Comparison of ENCODE assay signal across 13 cellular contexts in the genomic region with DNA sequence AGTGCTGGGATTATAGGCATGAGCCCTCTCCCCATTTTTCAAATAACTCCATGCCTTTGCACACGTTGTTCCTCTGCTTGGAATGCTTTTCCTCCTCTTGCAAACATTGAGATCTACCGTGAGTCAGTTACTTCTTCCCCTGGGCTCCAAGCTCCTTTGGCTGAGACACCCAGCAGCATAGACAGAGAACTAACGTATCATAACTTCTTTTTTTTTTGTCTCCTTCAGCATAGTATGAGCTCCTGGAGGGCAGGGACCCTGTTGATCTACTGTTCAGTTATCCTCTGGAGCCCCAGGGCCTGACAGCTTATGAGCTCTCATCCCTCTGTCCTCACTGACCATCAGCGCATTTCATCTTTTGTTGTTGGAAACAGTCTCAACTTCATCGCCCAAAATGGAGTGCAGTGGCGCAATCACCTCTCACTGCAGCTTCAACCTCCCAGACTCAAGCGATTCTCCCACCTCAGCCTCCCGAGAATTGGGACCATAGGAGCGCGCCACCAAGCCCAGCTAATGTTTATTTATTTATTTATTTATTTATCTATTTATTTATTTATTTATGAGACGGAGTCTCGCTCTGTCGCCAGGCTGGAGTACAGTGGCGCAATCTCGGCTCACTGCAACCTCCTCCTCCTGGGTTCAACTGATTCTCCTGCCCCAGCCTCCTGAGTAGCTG. TPM values are rescaled to one million over a fixed set of nuclear protein-coding genes. Genes with fewer than 3 reads are reported as not detected.
DNase-seq lines count a peak whose midpoint lies in the region; ATAC-seq and TF ChIP-seq lines count a peak whose summit lies in the region.
"Had no signal": no experiment of that assay in that cellular context is flagged by ENCODE, and none has a peak within 500 bp of the region (broad histone marks: within the 10 kb centered on the region; RNA-seq: fewer than 3 reads in every experiment).

No MANE protein-coding gene starts in this region.

- H3K27ac ChIP-seq in spleen (peak overlapping the region in 6 of 8 donors; percentile 93 to 95 (median 94)), ascending aorta (no peak overlapping the region)

- peak overlapping the region in 1 of 3 donors; percentile 33 for H3K27ac Mint-ChIP-seq in IgD-negative memory B cell
- H3K27ac Mint-ChIP-seq in endothelial cell (ENCODE audit: unreplicated experiment) = peak overlapping the region; percentile 15

- H3K4me1 ChIP-seq in spleen (peaks cover 15 to 58% (median 35%) of the 10 kb centered on the region in 6 donors), ascending aorta (peaks cover 9 to 25% of the 10 kb centered on the region in 2 donors)

- H3K4me3 ChIP-seq in spleen (peak overlapping the region in 2 of 8 donors; percentile 75 to 87), ascending aorta (peak overlapping the region in 1 of 2 donors; percentile 77), MG63 (no peak overlapping the region)

- H3K4me1 Mint-ChIP-seq in activated T-cell treated with anti-CD3 and anti-CD28 coated beads, Interleukin-2, amount 50 U/mL, for 4 hours (ENCODE audit: low read depth) = peaks cover 30% of the 10 kb centered on the region
- H3K4me1 Mint-ChIP-seq in IgD-negative memory B cell = peaks cover 6 to 20% (median 9%) of the 10 kb centered on the region in 3 donors
- H3K4me1 Mint-ChIP-seq in endothelial cell (ENCODE audit: unreplicated experiment) = peaks cover 12% of the 10 kb centered on the region

- peaks cover 23% of the 10 kb centered on the region for H3K36me3 Mint-ChIP-seq in activated T-cell treated with anti-CD3 and anti-CD28 coated beads, Interleukin-2, amount 50 U/mL, for 4 hours (ENCODE audit: insufficient read depth)
- H3K36me3 Mint-ChIP-seq in IgD-negative memory B cell = peaks cover 5% of the 10 kb centered on the region
- H3K36me3 Mint-ChIP-seq in endothelial cell (ENCODE audit: low read depth, unreplicated experiment) = peaks cover 22% of the 10 kb centered on the region

- DNase-seq in activated T-cell treated with anti-CD3 and anti-CD28 coated beads, Interleukin-2, amount 50 U/mL, for 4 hours = no peak
- DNase-seq in activated T-cell treated with anti-CD3 and anti-CD28 coated beads for 4 hours (no peak), endothelial cell (ENCODE audit: low spot score) (no peak), spleen (no peak), ascending aorta (ENCODE audit: low spot score in 2 of 2) (no peak), MG63 (no peak)
- DNase-seq: activated gamma-delta T cell, NCI-H1092 treated with DMSO at 0.1 percent for 48 hours, NCI-H446, testis had no signal

- H3K36me3 ChIP-seq in spleen = peaks cover 0 to 57% (median 20%) of the 10 kb centered on the region in 6 donors
- peaks cover 7 to 19% of the 10 kb centered on the region in 2 donors for H3K36me3 ChIP-seq in ascending aorta
- peaks cover 42% of the 10 kb centered on the region for H3K36me3 ChIP-seq in MG63

- no peaks in the 10 kb centered on the region for H3K27me3 ChIP-seq in spleen (replicated peaks in 1 of 7)
- no peaks in the 10 kb centered on the region for H3K27me3 ChIP-seq in ascending aorta
- H3K27me3 ChIP-seq in MG63 = no peaks in the 10 kb centered on the region
- H3K27me3 ChIP-seq: dorsolateral prefrontal cortex, testis had no signal

- TF ChIP-seq POLR2A in spleen (IDR thresholded peaks at IDR 0.05) = no peak

- H3K27me3 Mint-ChIP-seq in activated T-cell treated with anti-CD3 and anti-CD28 coated beads, Interleukin-2, amount 50 U/mL, for 4 hours (ENCODE audit: low read depth) = no peaks in the 10 kb centered on the region
- H3K27me3 Mint-ChIP-seq in IgD-negative memory B cell (no peaks in the 10 kb centered on the region), endothelial cell (ENCODE audit: unreplicated experiment) (peaks cover 5% of the 10 kb centered on the region)

- intact Hi-C loops in spleen (cut with DNase I; ENCODE audit: low total_unique reads) (no loop called here), ascending aorta (cut with DNase I) (loop anchor here (5.0 kb wide), 1 partner anchor 823 kb away; a partner anchor contains a TSS)

- TF ChIP-seq CTCF in endothelial cell (IDR thresholded peaks at IDR 0.05; ENCODE audit: unreplicated experiment) (no peak), spleen (IDR thresholded peaks at IDR 0.05 in 8 of 11, conservative IDR thresholded peaks at IDR 0.05 in 3 of 11) (no peak), ascending aorta (IDR thresholded peaks at IDR 0.05) (no peak)

- 92 to 97% (median 94%) methylated on average over 15 of the region's 15 CpGs for WGBS in spleen, 5 donors

- no peaks in the 10 kb centered on the region for H3K9me3 Mint-ChIP-seq in activated T-cell treated with anti-CD3 and anti-CD28 coated beads, Interleukin-2, amount 50 U/mL, for 4 hours
- H3K9me3 Mint-ChIP-seq in IgD-negative memory B cell (no peaks in the 10 kb centered on the region), endothelial cell (ENCODE audit: unreplicated experiment) (no peaks in the 10 kb centered on the region)

- no peaks in the 10 kb centered on the region for H3K9me3 ChIP-seq in spleen
- H3K9me3 ChIP-seq in ascending aorta = no peaks in the 10 kb centered on the region
- H3K9me3 ChIP-seq in MG63 = no peaks in the 10 kb centered on the region
- H3K9me3 ChIP-seq: testis had no signal

- peak overlapping the region; percentile 7 for H3K4me3 Mint-ChIP-seq in activated T-cell treated with anti-CD3 and anti-CD28 coated beads, Interleukin-2, amount 50 U/mL, for 4 hours
- peak overlapping the region in 3 of 4 donors; percentile 34 to 80 (median 49) for H3K4me3 Mint-ChIP-seq in IgD-negative memory B cell
- peak overlapping the region; percentile 39 for H3K4me3 Mint-ChIP-seq in endothelial cell (ENCODE audit: unreplicated experiment)

- ATAC-seq in activated T-cell treated with anti-CD3 and anti-CD28 coated beads, Interleukin-2, amount 50 U/mL, for 4 hours = no peak
- no peak for ATAC-seq in GM21526 (IDR thresholded peaks at IDR 0.05; ENCODE audit: low FRiP score, unreplicated experiment)

RNA-seq across cellular contexts. Expression of a gene that starts 2.2 kb away (rescaled TPM):
- total RNA-seq in activated T-cell treated with anti-CD3 and anti-CD28 coated beads, Interleukin-2, amount 50 U/mL, for 4 hours = 10 to 100 TPM; 47.7 to 67.4 (median 56.9) TPM
- polyA plus RNA-seq in IgD-negative memory B cell (97.1 TPM), spleen (10 to 100 TPM; 73.6 to 89.1 (median 87.9) TPM)
- total RNA-seq in endothelial cell (ENCODE audit: unreplicated experiment) (67.3 TPM), spleen (10 to 100 TPM; 34.8 to 62.3 (median 47.8) TPM), ascending aorta (4.9 TPM)
- 32.2 and 88.3 TPM in 2 replicates for total RNA-seq in MG63 (2014; rRNA removed; shearing (Covaris generic); ENCODE audit: low replicate concordance)

RNA-seq across cellular contexts. Expression of a gene that starts 14.5 kb away (rescaled TPM):
- 10 to 100 TPM; 25.8 to 26.9 (median 26.0) TPM for total RNA-seq in activated T-cell treated with anti-CD3 and anti-CD28 coated beads, Interleukin-2, amount 50 U/mL, for 4 hours
- 3.1 TPM for polyA plus RNA-seq in IgD-negative memory B cell
- total RNA-seq in endothelial cell (ENCODE audit: unreplicated experiment) = 7.3 TPM
- 10 to 100 TPM in 2 of 7 donors, 1 to 10 TPM in 5; 3.1 to 16.0 (median 8.8) TPM for total RNA-seq in spleen
- 10 to 100 TPM; 13.8 to 23.4 (median 15.4) TPM for polyA plus RNA-seq in spleen
- total RNA-seq in ascending aorta = not detected
- 1.3 TPM in 1 of 2 replicates, not detected in the other for total RNA-seq in MG63 (2014; rRNA removed; shearing (Covaris generic); ENCODE audit: low replicate concordance)

RNA-seq across cellular contexts. Expression of a gene that starts 17.1 kb away (rescaled TPM):
- total RNA-seq in activated T-cell treated with anti-CD3 and anti-CD28 coated beads, Interleukin-2, amount 50 U/mL, for 4 hours = 1,000 to 10,000 TPM; 1,652 to 1,716 (median 1,674) TPM
- polyA plus RNA-seq in IgD-negative memory B cell (1,903 TPM), spleen (1,000 to 10,000 TPM in 1 of 3 donors, 100 to 1,000 TPM in 2; 663 to 1,039 (median 970) TPM)
- total RNA-seq in endothelial cell (ENCODE audit: unreplicated experiment) (874 TPM), spleen (1,000 to 10,000 TPM in 1 of 7 donors, 100 to 1,000 TPM in 6; 605 to 1,090 (median 842) TPM), ascending aorta (1,046 TPM)
- total RNA-seq in MG63 (2014; rRNA removed; shearing (Covaris generic); ENCODE audit: low replicate concordance) = 182 and 263 TPM in 2 replicates

RNA-seq across cellular contexts. Expression of a gene that starts 22.0 kb away (rescaled TPM):
- total RNA-seq in activated T-cell treated with anti-CD3 and anti-CD28 coated beads, Interleukin-2, amount 50 U/mL, for 4 hours = 100 to 1,000 TPM in 2 of 3 donors, 10 to 100 TPM in 1; 87.8 to 141 (median 101) TPM
- polyA plus RNA-seq in IgD-negative memory B cell (19.1 TPM), spleen (10 to 100 TPM; 21.3 to 79.8 (median 45.2) TPM)
- total RNA-seq in endothelial cell (ENCODE audit: unreplicated experiment) (42.3 TPM), spleen (10 to 100 TPM; 36.6 to 78.0 (median 51.0) TPM), ascending aorta (72.1 TPM)
- 1.9 and 5.6 TPM in 2 replicates for total RNA-seq in MG63 (2014; rRNA removed; shearing (Covaris generic); ENCODE audit: low replicate concordance)

RNA-seq across cellular contexts. Expression of a gene that starts 25.4 kb away (rescaled TPM):
- 100 to 1,000 TPM; 121 to 140 (median 129) TPM for total RNA-seq in activated T-cell treated with anti-CD3 and anti-CD28 coated beads, Interleukin-2, amount 50 U/mL, for 4 hours
- polyA plus RNA-seq in IgD-negative memory B cell = 27.3 TPM
- total RNA-seq in endothelial cell (ENCODE audit: unreplicated experiment) = 92.3 TPM
- total RNA-seq in spleen = 100 to 1,000 TPM in 1 of 7 donors, 10 to 100 TPM in 6; 57.6 to 109 (median 78.6) TPM
- polyA plus RNA-seq in spleen = 100 to 1,000 TPM in 2 of 3 donors, 10 to 100 TPM in 1; 96.4 to 146 (median 129) TPM
- 164 TPM for total RNA-seq in ascending aorta
- total RNA-seq in MG63 (2014; rRNA removed; shearing (Covaris generic); ENCODE audit: low replicate concordance) = 20.4 and 29.9 TPM in 2 replicates

Comparison
In these comparisons a context has a peak if more than half of its experiments do, and no peak if none do; other contexts are left out.
1. H3K27ac ChIP-seq: peak in spleen (6 of 8); none in ascending aorta (0 of 2).
2. Peak in every context shown above with its lines, with median percentiles within 50 percentile points of each other: H3K4me3 Mint-ChIP-seq.